8 cellular contexts compared by ENCODE assay signal in the genomic region with DNA sequence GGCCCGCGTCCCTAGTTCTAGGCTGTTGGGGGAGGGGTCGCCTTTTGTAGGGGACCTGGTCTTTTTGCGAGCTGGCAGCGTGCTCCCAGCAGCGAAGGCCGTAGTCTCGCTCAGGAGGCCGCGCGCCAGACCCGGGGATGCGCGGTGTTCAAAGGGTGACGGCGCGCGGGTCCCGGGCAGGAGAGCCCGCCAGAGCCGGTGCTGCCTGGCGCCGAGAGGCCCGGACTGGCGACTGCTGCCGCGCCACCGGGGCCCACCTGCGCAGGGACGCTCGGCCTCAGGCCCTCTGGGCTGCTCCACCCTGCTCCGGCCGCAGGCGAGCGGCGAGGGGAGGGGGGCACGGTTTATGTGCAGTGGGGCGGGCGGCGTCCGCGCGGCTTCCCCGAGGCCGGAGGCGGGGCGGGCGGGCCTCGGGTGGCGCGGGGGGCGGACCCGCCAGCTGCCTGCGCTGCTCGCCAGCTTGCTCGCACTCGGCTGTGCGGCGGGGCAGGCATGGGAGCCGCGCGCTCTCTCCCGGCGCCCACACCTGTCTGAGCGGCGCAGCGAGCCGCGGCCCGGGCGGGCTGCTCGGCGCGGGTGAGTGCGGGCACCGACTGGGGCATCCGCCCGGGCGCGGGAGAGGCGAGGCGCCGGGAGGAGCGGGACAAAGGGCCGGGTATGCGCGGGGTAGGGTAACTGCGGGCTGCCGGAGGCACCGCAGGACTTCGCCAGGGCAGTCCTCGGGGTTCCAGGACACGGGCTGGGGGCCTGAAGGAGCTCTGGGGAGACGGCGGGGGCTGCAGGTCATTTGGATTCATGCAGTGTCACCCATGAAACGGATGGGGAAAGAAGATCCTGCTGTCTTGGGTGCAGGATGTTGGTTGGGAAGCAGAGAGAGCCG. TPM values are rescaled to one million over a fixed set of nuclear protein-coding genes. Genes with fewer than 3 reads are reported as not detected.
DNase-seq lines count a peak whose midpoint lies in the region; ATAC-seq and TF ChIP-seq lines count a peak whose summit lies in the region.

A gene with protein sequence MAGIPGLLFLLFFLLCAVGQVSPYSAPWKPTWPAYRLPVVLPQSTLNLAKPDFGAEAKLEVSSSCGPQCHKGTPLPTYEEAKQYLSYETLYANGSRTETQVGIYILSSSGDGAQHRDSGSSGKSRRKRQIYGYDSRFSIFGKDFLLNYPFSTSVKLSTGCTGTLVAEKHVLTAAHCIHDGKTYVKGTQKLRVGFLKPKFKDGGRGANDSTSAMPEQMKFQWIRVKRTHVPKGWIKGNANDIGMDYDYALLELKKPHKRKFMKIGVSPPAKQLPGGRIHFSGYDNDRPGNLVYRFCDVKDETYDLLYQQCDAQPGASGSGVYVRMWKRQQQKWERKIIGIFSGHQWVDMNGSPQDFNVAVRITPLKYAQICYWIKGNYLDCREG (plus strand): TSS at position 467 of the 880 bp plus-strand sequence. CDS start 7,102 bp downstream, outside the sequence.

- peak within 1 kb of the TSS; percentile 49 for H3K4me3 ChIP-seq in colonic mucosa

- no peaks in the 10 kb centered on the region for H3K9me3 ChIP-seq in colonic mucosa

- ATAC-seq in HG03045 (IDR thresholded peaks at IDR 0.05; ENCODE audit: unreplicated experiment), result peak; percentile 50
- peak; percentile 63 for ATAC-seq in SK-N-SH treated with all-trans-retinoic acid at 6 μM for 48 hours
- no peak for ATAC-seq in HG03280 (IDR thresholded peaks at IDR 0.05; ENCODE audit: unreplicated experiment)
- ATAC-seq in HG03342 (IDR thresholded peaks at IDR 0.05; ENCODE audit: unreplicated experiment), result no peak

- peak within 1 kb of the TSS; percentile 80 to 84 for H3K9ac ChIP-seq in colonic mucosa (ENCODE audit: low read depth in 2 of 2, low read length in 2 of 2)

- TF ChIP-seq CTCF in colonic mucosa (IDR thresholded peaks at IDR 0.05), result no peak

- peak; percentile 49 for DNase-seq in G401 (ENCODE audit: low spot score)
- peak; percentile 77 for DNase-seq in colonic mucosa
- peak; percentile 21 for DNase-seq in stimulated activated CD4-positive, alpha-beta T cell treated with anti-CD3 and anti-CD28 coated beads, Interleukin-1b, Interleukin-23, amount 100 ng/mL, for 48 hours

- no peaks in the 10 kb centered on the region for H3K27me3 ChIP-seq in colonic mucosa
- H3K27me3 ChIP-seq in layer of hippocampus (ENCODE audit: control insufficient read depth, insufficient read depth, low read length), result no peaks in the 10 kb centered on the region

- H3K27ac ChIP-seq in colonic mucosa (peak within 1 kb of the TSS; percentile 61), layer of hippocampus (ENCODE audit: low read depth, low read length) (peak within 1 kb of the TSS; percentile 27)

- H3K4me1 ChIP-seq in colonic mucosa, result no peaks in the 10 kb centered on the region

- H3K36me3 ChIP-seq in colonic mucosa, result no peaks in the 10 kb centered on the region

- in situ Hi-C loops in G401 (cut with HindIII; ENCODE audit: low sequenced_read_pairs), result no loop called here

- intact Hi-C loops in colonic mucosa (cut with DNase I), result loop anchor here (5.0 kb wide), 3 partner anchors 133 to 343 kb away; no protein-coding TSS in a partner anchor

TF ChIP-seq in SK-N-SH treated with all-trans-retinoic acid at 6 μM for 48 hours, 23 proteins besides CTCF, POLR2A, EP300 and RAD21:
- TF ChIP-seq, protein P1, sequence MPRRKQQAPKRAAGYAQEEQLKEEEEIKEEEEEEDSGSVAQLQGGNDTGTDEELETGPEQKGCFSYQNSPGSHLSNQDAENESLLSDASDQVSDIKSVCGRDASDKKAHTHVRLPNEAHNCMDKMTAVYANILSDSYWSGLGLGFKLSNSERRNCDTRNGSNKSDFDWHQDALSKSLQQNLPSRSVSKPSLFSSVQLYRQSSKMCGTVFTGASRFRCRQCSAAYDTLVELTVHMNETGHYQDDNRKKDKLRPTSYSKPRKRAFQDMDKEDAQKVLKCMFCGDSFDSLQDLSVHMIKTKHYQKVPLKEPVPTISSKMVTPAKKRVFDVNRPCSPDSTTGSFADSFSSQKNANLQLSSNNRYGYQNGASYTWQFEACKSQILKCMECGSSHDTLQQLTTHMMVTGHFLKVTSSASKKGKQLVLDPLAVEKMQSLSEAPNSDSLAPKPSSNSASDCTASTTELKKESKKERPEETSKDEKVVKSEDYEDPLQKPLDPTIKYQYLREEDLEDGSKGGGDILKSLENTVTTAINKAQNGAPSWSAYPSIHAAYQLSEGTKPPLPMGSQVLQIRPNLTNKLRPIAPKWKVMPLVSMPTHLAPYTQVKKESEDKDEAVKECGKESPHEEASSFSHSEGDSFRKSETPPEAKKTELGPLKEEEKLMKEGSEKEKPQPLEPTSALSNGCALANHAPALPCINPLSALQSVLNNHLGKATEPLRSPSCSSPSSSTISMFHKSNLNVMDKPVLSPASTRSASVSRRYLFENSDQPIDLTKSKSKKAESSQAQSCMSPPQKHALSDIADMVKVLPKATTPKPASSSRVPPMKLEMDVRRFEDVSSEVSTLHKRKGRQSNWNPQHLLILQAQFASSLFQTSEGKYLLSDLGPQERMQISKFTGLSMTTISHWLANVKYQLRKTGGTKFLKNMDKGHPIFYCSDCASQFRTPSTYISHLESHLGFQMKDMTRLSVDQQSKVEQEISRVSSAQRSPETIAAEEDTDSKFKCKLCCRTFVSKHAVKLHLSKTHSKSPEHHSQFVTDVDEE (CRISPR knock-in tag; IDR thresholded peaks at IDR 0.05), result no peak
- TF ChIP-seq OSR1 (CRISPR knock-in tag; IDR thresholded peaks at IDR 0.05) (no peak), ZFP30 (CRISPR knock-in tag; IDR thresholded peaks at IDR 0.05) (no peak), BACH2 (CRISPR knock-in tag; IDR thresholded peaks at IDR 0.05; ENCODE audit: borderline replicate concordance) (no peak), CSDC2 (CRISPR knock-in tag; IDR thresholded peaks at IDR 0.05) (no peak), ISL1 (CRISPR knock-in tag; IDR thresholded peaks at IDR 0.05) (no peak), GLIS3 (CRISPR knock-in tag; IDR thresholded peaks at IDR 0.05) (no peak), ZC3H10 (CRISPR knock-in tag; IDR thresholded peaks at IDR 0.05) (no peak), TCF4 (CRISPR knock-in tag; IDR thresholded peaks at IDR 0.05; ENCODE audit: borderline replicate concordance) (no peak), TOX (CRISPR knock-in tag; IDR thresholded peaks at IDR 0.05; ENCODE audit: borderline replicate concordance) (no peak), ARNTL (CRISPR knock-in tag; IDR thresholded peaks at IDR 0.05; ENCODE audit: borderline replicate concordance, low read depth) (no peak), SNAI2 (CRISPR knock-in tag; IDR thresholded peaks at IDR 0.05) (no peak)
- TF ChIP-seq, protein P2, sequence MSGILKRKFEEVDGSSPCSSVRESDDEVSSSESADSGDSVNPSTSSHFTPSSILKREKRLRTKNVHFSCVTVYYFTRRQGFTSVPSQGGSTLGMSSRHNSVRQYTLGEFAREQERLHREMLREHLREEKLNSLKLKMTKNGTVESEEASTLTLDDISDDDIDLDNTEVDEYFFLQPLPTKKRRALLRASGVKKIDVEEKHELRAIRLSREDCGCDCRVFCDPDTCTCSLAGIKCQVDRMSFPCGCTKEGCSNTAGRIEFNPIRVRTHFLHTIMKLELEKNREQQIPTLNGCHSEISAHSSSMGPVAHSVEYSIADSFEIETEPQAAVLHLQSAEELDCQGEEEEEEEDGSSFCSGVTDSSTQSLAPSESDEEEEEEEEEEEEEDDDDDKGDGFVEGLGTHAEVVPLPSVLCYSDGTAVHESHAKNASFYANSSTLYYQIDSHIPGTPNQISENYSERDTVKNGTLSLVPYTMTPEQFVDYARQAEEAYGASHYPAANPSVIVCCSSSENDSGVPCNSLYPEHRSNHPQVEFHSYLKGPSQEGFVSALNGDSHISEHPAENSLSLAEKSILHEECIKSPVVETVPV (CRISPR knock-in tag; IDR thresholded peaks at IDR 0.05), result no peak
TF ChIP-seq in SK-N-SH treated with all-trans-retinoic acid at 6 μM for 48 hours: peak in this region for 0.

RNA-seq across cellular contexts. Expression of the gene that starts here (rescaled TPM):
- total RNA-seq in G401 (2014; rRNA removed; shearing (Covaris generic)), result 55.1 and 68.2 TPM in 2 replicates
- 10 to 100 TPM; 45.5 to 46.4 TPM for total RNA-seq in colonic mucosa

Comparison
In these comparisons a context has a peak if more than half of its experiments do, and no peak if none do; other contexts are left out.
1. DNase-seq: peak in every context shown above with its lines; median percentile 77 in colonic mucosa; 49 in G401; 21 in stimulated activated CD4-positive, alpha-beta T cell treated with anti-CD3 and anti-CD28 coated beads, Interleukin-1b, Interleukin-23, amount 100 ng/mL, for 48 hours.
2. ATAC-seq: peak in HG03045 (single experiment) and SK-N-SH treated with all-trans-retinoic acid at 6 μM for 48 hours (single experiment); none in HG03280 (single experiment) and HG03342 (single experiment).